18 cellular contexts compared by ENCODE assay signal in genomic region chr11:103484545-103484944, GRCh38.
"Had no signal": no experiment of that assay in that cellular context is flagged by ENCODE, and none has a peak within 500 bp of the region (broad histone marks: within the 10 kb centered on the region; RNA-seq: fewer than 3 reads in every experiment).

No MANE protein-coding gene starts in this region.

- H3K4me3 ChIP-seq: gastroesophageal sphincter, heart right ventricle, pancreas, sigmoid colon, spleen had no signal

- H3K4me1 ChIP-seq: gastroesophageal sphincter, heart right ventricle, pancreas, sigmoid colon, spleen had no signal

- H3K9me3 ChIP-seq: gastroesophageal sphincter, heart right ventricle, pancreas, sigmoid colon, spleen had no signal

- DNase-seq: activated B cell treated with CpG ODN at 0.5 μM for 24 hours; activated CD4-positive, alpha-beta T cell treated with anti-CD3 and anti-CD28 coated beads, Interleukin-2, amount 10 ng/mL, durations not matched to agents 24 days and 14 days; activated CD8-positive, alpha-beta memory T cell treated with anti-CD3 and anti-CD28 coated beads, Interleukin-2, amount 50 U/mL, for 48 hours; activated CD8-positive, alpha-beta T cell treated with anti-CD3 and anti-CD28 coated beads, Interleukin-2, amount 10 ng/mL, durations not matched to agents 7 days and 5 days; activated naive CD8-positive, alpha-beta T cell treated with anti-CD3 and anti-CD28 coated beads for 36 hours; amygdala; cerebellar nuclear complex; dermis blood vessel endothelial cell; effector memory CD8-positive, alpha-beta T cell; heart right ventricle; islet precursor cell; mammary epithelial cell; naive thymus-derived CD4-positive, alpha-beta T cell; pancreas; sigmoid colon; spleen; T-helper 2 cell had no signal

- H3K36me3 ChIP-seq: gastroesophageal sphincter, heart right ventricle, pancreas, sigmoid colon, spleen had no signal

- FAIRE-seq: pancreas had no signal

- H3K27me3 ChIP-seq: gastroesophageal sphincter, heart right ventricle, pancreas, sigmoid colon, spleen had no signal

- H3K27ac ChIP-seq: gastroesophageal sphincter, heart right ventricle, pancreas, sigmoid colon, spleen had no signal

- ATAC-seq: activated CD8-positive, alpha-beta T cell treated with anti-CD3 and anti-CD28 coated beads, Interleukin-2, amount 10 ng/mL, durations not matched to agents 7 days and 5 days; effector memory CD8-positive, alpha-beta T cell; gastroesophageal sphincter; heart right ventricle; naive thymus-derived CD4-positive, alpha-beta T cell; pancreas had no signal
